8 cellular contexts compared by ENCODE assay signal in the genomic region with DNA sequence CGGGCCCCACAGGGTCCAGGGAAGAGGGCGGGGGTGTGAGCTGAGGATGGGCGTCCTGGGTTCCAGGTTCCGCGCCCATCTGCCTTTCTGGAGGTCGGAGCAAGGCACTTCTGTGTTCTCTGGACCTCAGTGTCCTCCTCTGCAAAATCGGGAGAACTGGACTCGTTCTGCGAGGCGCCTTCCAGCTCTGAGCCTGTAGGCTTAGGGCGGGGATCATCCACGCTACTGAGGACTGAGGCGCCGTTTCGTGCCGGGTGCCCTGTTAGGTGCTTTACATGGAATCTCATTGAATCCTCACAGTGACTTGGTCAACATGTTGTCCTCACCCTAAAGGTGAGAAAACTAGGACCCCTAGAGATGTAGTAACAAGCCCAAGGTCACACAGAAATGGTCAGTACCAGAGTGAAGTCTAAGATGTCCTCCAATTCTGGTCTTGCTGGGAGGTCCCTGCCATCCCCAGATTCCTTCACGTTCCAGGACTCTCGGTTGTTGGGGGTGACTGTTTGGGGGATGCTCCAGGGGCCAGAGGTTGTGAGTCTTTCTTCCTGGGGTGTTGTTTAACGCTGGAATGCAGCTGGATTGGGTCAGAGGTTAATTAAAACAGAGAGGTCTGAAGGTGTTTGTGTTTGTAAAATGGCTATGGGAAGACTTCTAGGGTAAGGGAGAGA. TPM values are rescaled to one million over a fixed set of nuclear protein-coding genes. Genes with fewer than 3 reads are reported as not detected.
DNase-seq lines count a peak whose midpoint lies in the region; ATAC-seq and TF ChIP-seq lines count a peak whose summit lies in the region.

No MANE protein-coding gene starts in this region.

- H3K4me3 ChIP-seq in MM.1S (ENCODE audit: low read length) (peak overlapping the region; percentile 57; the same call in 1 of the 2 replicates), coronary artery (peak overlapping the region; percentile 88), lower lobe of right lung (peak overlapping the region; percentile 59)

- H3K27ac ChIP-seq in MM.1S (ENCODE audit: low read length) (no peak overlapping the region), coronary artery (peak overlapping the region; percentile 78 to 87), lower lobe of right lung (no peak overlapping the region)

- peaks cover 15% of the 10 kb centered on the region for H3K4me1 Mint-ChIP-seq in type B pancreatic cell (ENCODE audit: unreplicated experiment)

- peak; percentile 57 to 60 for ATAC-seq in lower lobe of right lung
- no peak for ATAC-seq in HG03159 (IDR thresholded peaks at IDR 0.05; ENCODE audit: unreplicated experiment)

- TF ChIP-seq CTCF in MM.1S (IDR thresholded peaks at IDR 0.05; ENCODE audit: low read length) (no peak), coronary artery (IDR thresholded peaks at IDR 0.05) (no peak), lower lobe of right lung (IDR thresholded peaks at IDR 0.05) (no peak), type B pancreatic cell (conservative IDR thresholded peaks at IDR 0.05) (no peak)

- intact Hi-C loops in lower lobe of right lung (cut with DNase I), result no loop called here

- DNase-seq in GM03348 (ENCODE audit: low spot score) (peak; percentile 3), MM.1S (no peak), coronary artery (ENCODE audit: low spot score) (no peak), lower lobe of right lung (no peak), type B pancreatic cell (ENCODE audit: extremely low spot score, unreplicated experiment) (no peak), NCI-H146 treated with DMSO at 0.1 percent for 48 hours (lab: John Stamatoyannopoulos, UW; ENCODE audit: unreplicated experiment) (no peak), 8988T (no peak)

- H3K9me2 ChIP-seq in MM.1S (replicated peaks; ENCODE audit: insufficient read depth, low read length), result no peaks in the 10 kb centered on the region

- no peak overlapping the region for H2AFZ ChIP-seq in MM.1S (ENCODE audit: low read length)

- no peaks in the 10 kb centered on the region for H3K9me3 ChIP-seq in MM.1S (replicated peaks; ENCODE audit: insufficient read depth, low read length)
- no peaks in the 10 kb centered on the region for H3K9me3 ChIP-seq in lower lobe of right lung

- no peak overlapping the region for H3K9ac ChIP-seq in MM.1S (ENCODE audit: low read length)

- H3K36me3 ChIP-seq in MM.1S (replicated peaks; ENCODE audit: insufficient read depth, low read length) (no peaks in the 10 kb centered on the region), lower lobe of right lung (no peaks in the 10 kb centered on the region)

- peak overlapping the region; percentile 88 for H3K4me3 Mint-ChIP-seq in type B pancreatic cell

- H3K4me1 ChIP-seq in MM.1S (ENCODE audit: low read length) (no peaks in the 10 kb centered on the region), lower lobe of right lung (peaks cover 3% of the 10 kb centered on the region)

- H3K27me3 ChIP-seq in MM.1S (replicated peaks; ENCODE audit: insufficient read depth, low read length) (no peaks in the 10 kb centered on the region), lower lobe of right lung (ENCODE audit: low read depth) (no peaks in the 10 kb centered on the region)

- peaks cover 4% of the 10 kb centered on the region for H3K36me3 Mint-ChIP-seq in type B pancreatic cell

- H4K20me1 ChIP-seq in MM.1S (ENCODE audit: insufficient read depth, low read length), result no peaks in the 10 kb centered on the region

- peak overlapping the region; percentile 80 for H3K27ac Mint-ChIP-seq in type B pancreatic cell

- H3K9me3 Mint-ChIP-seq in type B pancreatic cell, result no peaks in the 10 kb centered on the region

- H3K79me2 ChIP-seq in MM.1S (ENCODE audit: low read length), result no peaks in the 10 kb centered on the region

- peak overlapping the region; percentile 38; the same call in 1 of the 2 replicates for H3K4me2 ChIP-seq in MM.1S (ENCODE audit: low read depth, low read length)

- peaks cover 14% of the 10 kb centered on the region for H3K27me3 Mint-ChIP-seq in type B pancreatic cell

- H3F3A ChIP-seq in MM.1S (ENCODE audit: insufficient read depth, low read length), result no peaks in the 10 kb centered on the region

RNA-seq across cellular contexts. Expression of a gene that starts 0.7 kb away (rescaled TPM):
- total RNA-seq in lower lobe of right lung (1.9 TPM), type B pancreatic cell (ENCODE audit: low replicate concordance) (6.4 TPM in 2 replicates)

Comparison
In these comparisons a context has a peak if more than half of its experiments do, and no peak if none do; other contexts are left out.
1. H3K27ac ChIP-seq: peak in coronary artery (2 of 2); none in MM.1S (single experiment) and lower lobe of right lung (single experiment).
2. Peak in every context shown above with its lines, with median percentiles within 50 percentile points of each other: H3K4me3 ChIP-seq.